In the genomic region with DNA sequence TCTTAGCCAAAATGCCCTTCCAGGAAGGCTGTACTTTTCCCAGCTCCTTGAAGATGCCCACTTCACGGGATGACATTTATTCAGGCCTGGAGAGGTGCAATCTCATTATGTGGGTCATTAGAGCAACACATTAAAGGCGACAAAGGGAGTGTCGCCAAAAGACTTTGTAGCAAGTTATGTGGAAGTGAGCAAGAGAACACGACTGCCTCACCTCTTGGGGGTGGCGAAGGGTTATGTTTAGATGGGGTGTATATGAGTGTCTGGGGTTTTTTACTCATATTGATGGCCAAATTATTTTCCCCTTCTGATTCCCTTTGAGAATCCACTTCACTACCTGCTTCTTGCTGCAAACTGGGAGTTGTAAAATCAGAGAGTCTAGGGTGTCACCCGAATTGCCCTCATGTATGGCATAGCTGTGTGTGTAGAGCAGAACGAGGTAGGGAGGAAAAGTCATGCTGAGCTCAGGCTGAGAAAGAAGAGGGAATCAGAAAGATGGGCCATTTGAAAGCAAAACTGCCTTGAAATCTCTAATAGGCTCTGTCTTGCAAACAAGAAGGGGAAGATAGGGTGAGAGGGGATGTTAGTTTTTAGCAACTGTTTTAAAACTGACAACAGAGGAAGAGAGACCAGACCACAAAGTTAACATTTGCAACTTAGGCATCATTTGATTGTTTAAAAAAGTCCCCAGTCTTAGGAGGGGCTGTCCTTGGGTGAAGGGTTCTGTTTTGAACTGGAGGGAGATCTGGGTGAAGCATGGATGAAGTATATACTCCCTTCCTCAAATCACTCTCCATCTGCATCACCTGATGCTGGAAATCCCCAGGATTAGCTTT, we compare ENCODE assay signal across 12 cellular contexts.
DNase-seq lines count a peak whose midpoint lies in the region; ATAC-seq, FAIRE-seq and TF ChIP-seq lines count a peak whose summit lies in the region.
"Had no signal": no experiment of that assay in that cellular context is flagged by ENCODE, and none has a peak within 500 bp of the region (broad histone marks: within the 10 kb centered on the region; RNA-seq: fewer than 3 reads in every experiment).

No MANE protein-coding gene starts in this region.

- H3K4me3 ChIP-seq in BLaER1 treated with 17β-estradiol and CSF1 and Interleukin-3, amounts not matched to agents 10 nM and 100 nM = no peak overlapping the region
- H3K4me3 ChIP-seq in HAP-1 (no peak overlapping the region), HepG2 (replicated peaks in 1 of 3; ENCODE audit: insufficient read depth in 1 of 3, low read depth in 2 of 3, low read length in 3 of 3) (no peak overlapping the region)
- H3K4me3 ChIP-seq: SK-N-MC had no signal

- H3K9me3 ChIP-seq in BLaER1 treated with 17β-estradiol and CSF1 and Interleukin-3, amounts not matched to agents 10 nM and 100 nM (replicated peaks in 1 of 11) = peaks cover 0 to 6% (median 0%) of the 10 kb centered on the region in 11 experiments; a peak in 1 of 22 replicates
- no peaks in the 10 kb centered on the region for H3K9me3 ChIP-seq in HAP-1
- H3K9me3 ChIP-seq in HepG2 (ENCODE audit: low read length) = no peaks in the 10 kb centered on the region

- BruUV-seq in HepG2 (replicated peaks; lab: Mats Ljungman, UMichigan) = no TSS peak

- in situ Hi-C loops in HAP-1 (cut with MboI; ENCODE audit: low sequenced_read_pairs) = no loop called here
- in situ Hi-C loops in HepG2 (cut with HindIII; ENCODE audit: extremely low pct_ligation_motif_present, low pct_unique_long_range_greater_than_20kb) = no loop called here

- intact Hi-C loops in HepG2 (cut with micrococcal nuclease; ENCODE audit: unreplicated experiment) = no loop called here

- TF ChIP-seq POLR2A in HepG2 (IDR thresholded peaks at IDR 0.05; ENCODE audit: insufficient read depth in 1 of 2, low read depth in 2 of 2, low read length in 2 of 2) = no peak

- 8% methylated on average over 7 of the region's 7 CpGs for WGBS in HepG2 (ENCODE audit: low lambda C conversion rate)

- no peaks in the 10 kb centered on the region for H4K20me1 ChIP-seq in BLaER1 treated with 17β-estradiol and CSF1 and Interleukin-3, amounts not matched to agents 10 nM and 100 nM
- no peaks in the 10 kb centered on the region for H4K20me1 ChIP-seq in HepG2 (ENCODE audit: insufficient read depth, low read length)

- no peaks in the 10 kb centered on the region for H3K36me3 Mint-ChIP-seq in IgD-negative memory B cell

- TF ChIP-seq CTCF in HepG2 (CRISPR knock-in tag; IDR thresholded peaks at IDR 0.05) = no peak

- CTCF ChIA-PET in HepG2 (lab: Yijun Ruan, JAX; ENCODE audit: low intra/inter-chr PET ratio, low total read pairs) = no interaction called here

- peak overlapping the region; percentile 12 to 59 (median 35); a peak in 19 of 22 replicates for H3K4me2 ChIP-seq in BLaER1 treated with 17β-estradiol and CSF1 and Interleukin-3, amounts not matched to agents 10 nM and 100 nM
- no peak overlapping the region for H3K4me2 ChIP-seq in HepG2 (ENCODE audit: low read depth, low read length)

- no peaks in the 10 kb centered on the region for H3K36me3 ChIP-seq in BLaER1 treated with 17β-estradiol and CSF1 and Interleukin-3, amounts not matched to agents 10 nM and 100 nM
- H3K36me3 ChIP-seq in HAP-1 (replicated peaks) (no peaks in the 10 kb centered on the region), HepG2 (replicated peaks in 1 of 2; ENCODE audit: control insufficient read depth in 1 of 2, insufficient read depth in 2 of 2, low read length in 2 of 2) (no peaks in the 10 kb centered on the region)

- no peak overlapping the region for H2AFZ ChIP-seq in HepG2 (ENCODE audit: low read length)

- H3K9ac ChIP-seq in BLaER1 treated with 17β-estradiol and CSF1 and Interleukin-3, amounts not matched to agents 10 nM and 100 nM = no peak overlapping the region
- no peak overlapping the region for H3K9ac ChIP-seq in HepG2 (ENCODE audit: insufficient read depth, low read depth, low read length)

- peaks cover 0 to 21% (median 9%) of the 10 kb centered on the region in 10 experiments; a peak in 12 of 20 replicates for H3K4me1 ChIP-seq in BLaER1 treated with 17β-estradiol and CSF1 and Interleukin-3, amounts not matched to agents 10 nM and 100 nM
- H3K4me1 ChIP-seq in HAP-1 = no peaks in the 10 kb centered on the region
- no peaks in the 10 kb centered on the region for H3K4me1 ChIP-seq in HepG2 (ENCODE audit: insufficient read depth, low read length)

- FAIRE-seq in HepG2 (lab: Jason Lieb, UNC) = no peak

- no peak overlapping the region for H3K27ac ChIP-seq in BLaER1 treated with 17β-estradiol and CSF1 and Interleukin-3, amounts not matched to agents 10 nM and 100 nM
- H3K27ac ChIP-seq in HepG2 (ENCODE audit: extremely low read length, insufficient read depth, low read length) = no peak overlapping the region
- H3K27ac ChIP-seq: SK-N-MC had no signal

- TF ChIP-seq EP300 in HepG2 (IDR thresholded peaks at IDR 0.05; ENCODE audit: low read depth in 2 of 2, low read length in 2 of 2) = no peak
- TF ChIP-seq EP300 in HepG2 (CRISPR knock-in tag; IDR thresholded peaks at IDR 0.05; ENCODE audit: borderline replicate concordance) = no peak

- DNase-seq in HAP-1 (ENCODE audit: low spot score in 2 of 2) = no peak
- DNase-seq in HepG2 (ENCODE audit: low spot score) = no peak
- no peak for DNase-seq in Ammon's horn (ENCODE audit: low spot score)
- DNase-seq in HCEC 1CT = no peak
- DNase-seq: kidney glomerular epithelial cell, NCI-H187 treated with DMSO at 0.1 percent for 48 hours had no signal

- peak overlapping the region; percentile 73 to 96 (median 87) for H3K27ac Mint-ChIP-seq in IgD-negative memory B cell
- H3K27ac Mint-ChIP-seq: activated T-helper 2 cell treated with anti-CD3 and anti-CD28 coated beads, Interferon-gamma antibody, Interleukin-2, Interleukin-4, amounts not matched to agents 10 μg/mL and 5 μg/mL and 100 μg/mL, durations not matched to agents 14 hours and 24 hours and 36 hours had no signal

- H3K27me3 ChIP-seq in BLaER1 treated with 17β-estradiol and CSF1 and Interleukin-3, amounts not matched to agents 10 nM and 100 nM = no peaks in the 10 kb centered on the region
- peaks cover 6% of the 10 kb centered on the region; the same call in 1 of the 2 replicates for H3K27me3 ChIP-seq in HAP-1 (ENCODE audit: low read depth)
- H3K27me3 ChIP-seq in HepG2 (ENCODE audit: control insufficient read depth in 1 of 2, insufficient read depth in 2 of 2, low read length in 2 of 2) = no peaks in the 10 kb centered on the region; a peak in 1 of 5 replicates

- H3K4me3 Mint-ChIP-seq in IgD-negative memory B cell = peak overlapping the region; percentile 37 to 83 (median 53)

- H3K79me2 ChIP-seq in HepG2 (ENCODE audit: insufficient read depth, low read length) = no peaks in the 10 kb centered on the region

- peaks cover 0 to 3% (median 0%) of the 10 kb centered on the region in 3 donors for H3K9me3 Mint-ChIP-seq in IgD-negative memory B cell
- H3K9me3 Mint-ChIP-seq: activated T-helper 2 cell treated with anti-CD3 and anti-CD28 coated beads, Interferon-gamma antibody, Interleukin-2, Interleukin-4, amounts not matched to agents 10 μg/mL and 5 μg/mL and 100 μg/mL, durations not matched to agents 14 hours and 24 hours and 36 hours had no signal

- no peaks in the 10 kb centered on the region for H3K27me3 Mint-ChIP-seq in IgD-negative memory B cell

- ATAC-seq in GM18909 (IDR thresholded peaks at IDR 0.05; ENCODE audit: poor library complexity, unreplicated experiment) (peak; percentile 76), HG02763 (IDR thresholded peaks at IDR 0.05; ENCODE audit: unreplicated experiment) (peak; percentile 71), HepG2 (no peak)

- TF ChIP-seq RAD21 in HepG2 (CRISPR knock-in tag; IDR thresholded peaks at IDR 0.05) = no peak

- H3K4me1 Mint-ChIP-seq in IgD-negative memory B cell = peaks cover 39 to 41% (median 40%) of the 10 kb centered on the region in 3 donors

- POLR2A ChIA-PET in HepG2 (lab: Yijun Ruan, JAX) = no interaction called here

TF ChIP-seq in HepG2, 621 proteins besides CTCF, POLR2A, EP300 and RAD21 (continues in another document):
- no peak for TF ChIP-seq KLF9 (CRISPR knock-in tag; IDR thresholded peaks at IDR 0.05; ENCODE audit: low read depth)
- TF ChIP-seq, protein P1, sequence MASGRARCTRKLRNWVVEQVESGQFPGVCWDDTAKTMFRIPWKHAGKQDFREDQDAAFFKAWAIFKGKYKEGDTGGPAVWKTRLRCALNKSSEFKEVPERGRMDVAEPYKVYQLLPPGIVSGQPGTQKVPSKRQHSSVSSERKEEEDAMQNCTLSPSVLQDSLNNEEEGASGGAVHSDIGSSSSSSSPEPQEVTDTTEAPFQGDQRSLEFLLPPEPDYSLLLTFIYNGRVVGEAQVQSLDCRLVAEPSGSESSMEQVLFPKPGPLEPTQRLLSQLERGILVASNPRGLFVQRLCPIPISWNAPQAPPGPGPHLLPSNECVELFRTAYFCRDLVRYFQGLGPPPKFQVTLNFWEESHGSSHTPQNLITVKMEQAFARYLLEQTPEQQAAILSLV (CRISPR knock-in tag; IDR thresholded peaks at IDR 0.05; ENCODE audit: borderline replicate concordance) = no peak
